Comparison of ENCODE assay signal across 10 cellular contexts in the genomic region with DNA sequence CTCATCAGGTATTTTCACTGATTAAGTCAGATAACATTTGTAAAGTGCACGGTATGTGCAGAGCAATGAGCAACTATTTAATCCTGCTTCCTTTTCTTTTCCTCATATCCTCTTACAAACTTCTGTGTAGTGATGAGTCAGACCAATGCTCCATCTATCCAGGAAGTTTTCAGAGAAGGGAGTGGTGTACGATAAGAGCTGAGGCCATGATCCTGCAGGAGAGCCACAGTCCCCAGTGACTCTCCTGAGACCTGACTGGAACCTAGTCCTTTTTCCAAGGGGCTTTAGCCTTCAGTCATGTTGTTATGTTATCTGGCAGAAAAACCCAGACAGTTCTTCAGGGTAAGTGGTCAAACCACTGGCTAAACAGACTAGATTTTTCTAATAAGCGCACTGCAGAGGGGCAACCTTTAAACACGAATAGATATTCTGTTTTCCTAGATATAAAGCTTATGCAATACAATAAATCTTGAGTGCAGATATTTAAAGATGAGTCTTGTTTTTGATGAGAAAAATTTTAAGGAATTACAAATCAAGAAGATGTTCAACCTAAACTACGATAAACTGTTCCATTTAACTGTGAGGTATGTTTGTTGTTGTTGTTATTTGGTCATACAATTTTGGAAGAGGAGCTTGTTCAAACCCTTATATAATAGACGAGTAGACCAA.
DNase-seq lines count a peak whose midpoint lies in the region; ATAC-seq and TF ChIP-seq lines count a peak whose summit lies in the region.
"Had no signal": no experiment of that assay in that cellular context is flagged by ENCODE, and none has a peak within 500 bp of the region (broad histone marks: within the 10 kb centered on the region; RNA-seq: fewer than 3 reads in every experiment).

No MANE protein-coding gene starts in this region.

- H3K36me3 ChIP-seq in HCT116 (ENCODE audit: control insufficient read depth in 1 of 2, insufficient read depth in 2 of 2, low read length in 2 of 2) (no peaks in the 10 kb centered on the region), SK-N-SH (replicated peaks in 1 of 2; ENCODE audit: control insufficient read depth in 1 of 2, insufficient read depth in 2 of 2, low read length in 1 of 2) (no peaks in the 10 kb centered on the region), smooth muscle cell (ENCODE audit: low read depth) (no peaks in the 10 kb centered on the region)

- TF ChIP-seq POLR2A in HCT116 (IDR thresholded peaks at IDR 0.05; ENCODE audit: borderline replicate concordance, extremely low read depth, insufficient read depth, insufficient read length): no peak

- H3K27ac ChIP-seq in HCT116 (ENCODE audit: low read depth, low read length) (peak overlapping the region; percentile 77), SK-N-SH (ENCODE audit: low read depth in 2 of 2, low read length in 1 of 2) (peak overlapping the region; percentile 73 to 98; a peak in 3 of 4 replicates), smooth muscle cell (ENCODE audit: low read depth) (peak overlapping the region; percentile 94)

- CTCF ChIA-PET in HCT116 (lab: Charles Lee) (interaction anchor here (1.2 kb wide), 1 partner anchor 8 kb away, joined by 9 read pairs; no protein-coding TSS in a partner anchor), SK-N-SH (lab: Yijun Ruan, JAX) (no interaction called here)

- H3K9ac ChIP-seq in HCT116 (ENCODE audit: low read length) (peak overlapping the region; percentile 40), SK-N-SH (peak overlapping the region; percentile 70; the same call in 1 of the 2 replicates), smooth muscle cell (ENCODE audit: low read depth) (peak overlapping the region; percentile 66)

- TF ChIP-seq EP300 in SK-N-SH (IDR thresholded peaks at IDR 0.05; ENCODE audit: borderline replicate concordance in 1 of 2, low read depth in 1 of 2, low read length in 1 of 2): peak in 1 of 2 experiments; percentile 48; a peak in 1 of 4 replicates

- H3F3A ChIP-seq in SK-N-SH (replicated peaks; ENCODE audit: insufficient read depth): peaks cover 33% of the 10 kb centered on the region
- peaks cover 6% of the 10 kb centered on the region for H3F3A ChIP-seq in smooth muscle cell (ENCODE audit: low read depth)

- WGBS in SK-N-SH (ENCODE audit: low lambda C conversion rate): 17% methylated on average over 6 of the region's 6 CpGs
- WGBS in smooth muscle cell (ENCODE audit: low lambda C conversion rate): 35% methylated on average over 6 of the region's 6 CpGs

- H3K27me3 ChIP-seq in HCT116 (ENCODE audit: insufficient read depth, low read length) (no peaks in the 10 kb centered on the region), SK-N-SH (ENCODE audit: insufficient read depth) (no peaks in the 10 kb centered on the region), smooth muscle cell (ENCODE audit: low read depth) (no peaks in the 10 kb centered on the region)

- H3K9me3 ChIP-seq in HCT116 (ENCODE audit: control insufficient read depth in 1 of 2, insufficient read depth in 1 of 2, low read depth in 1 of 2, low read length in 2 of 2) (no peaks in the 10 kb centered on the region), SK-N-SH (no peaks in the 10 kb centered on the region), smooth muscle cell (replicated peaks; ENCODE audit: low read depth) (no peaks in the 10 kb centered on the region)

- H3K4me3 ChIP-seq in HCT116 (replicated peaks in 1 of 2; ENCODE audit: low read depth in 1 of 2, low read length in 2 of 2): peak overlapping the region in 1 of 2 experiments; percentile 28; a peak in 3 of 4 replicates
- peak overlapping the region in 1 of 2 experiments; percentile 44; a peak in 2 of 4 replicates for H3K4me3 ChIP-seq in SK-N-SH (ENCODE audit: low read depth in 2 of 2, low read length in 1 of 2)
- no peak overlapping the region for H3K4me3 ChIP-seq in smooth muscle cell

- H3K9me2 ChIP-seq in HCT116 (ENCODE audit: insufficient read depth) (no peaks in the 10 kb centered on the region), SK-N-SH (no peaks in the 10 kb centered on the region)

- H3K79me2 ChIP-seq in HCT116 (ENCODE audit: insufficient read depth, low read length): no peaks in the 10 kb centered on the region
- no peaks in the 10 kb centered on the region for H3K79me2 ChIP-seq in SK-N-SH (ENCODE audit: insufficient read depth)
- no peaks in the 10 kb centered on the region for H3K79me2 ChIP-seq in smooth muscle cell (ENCODE audit: low read depth)

- intact Hi-C loops in HCT116 (cut with micrococcal nuclease): loop anchor here (1.0 to 5.0 kb wide), 4 partner anchors 80 to 784 kb away; a partner anchor contains a TSS

- BruUV-seq in HCT116 (replicated peaks; lab: Mats Ljungman, UMichigan): no TSS peak

- peaks cover 22 to 36% of the 10 kb centered on the region in 2 experiments for H3K4me1 ChIP-seq in HCT116 (ENCODE audit: control insufficient read depth in 1 of 2, insufficient read depth in 2 of 2, low read length in 2 of 2)
- peaks cover 0 to 9% of the 10 kb centered on the region in 2 experiments; a peak in 2 of 4 replicates for H3K4me1 ChIP-seq in SK-N-SH (ENCODE audit: control insufficient read depth in 1 of 2, insufficient read depth in 2 of 2, low read depth in 1 of 2, low read length in 1 of 2)
- no peaks in the 10 kb centered on the region for H3K4me1 ChIP-seq in smooth muscle cell (ENCODE audit: low read depth)

- peak overlapping the region; percentile 68 for H3K4me2 ChIP-seq in HCT116 (ENCODE audit: low read length)
- peak overlapping the region; percentile 72 for H3K4me2 ChIP-seq in SK-N-SH
- H3K4me2 ChIP-seq in smooth muscle cell: peak overlapping the region; percentile 74

- DNase-seq in HCT116 (ENCODE audit: low read depth, low spot score) (peak; percentile 86), SK-N-SH (no peak), fibroblast of the conjunctiva (ENCODE audit: low read depth) (peak; percentile 14), smooth muscle cell (lab: John Stamatoyannopoulos, UW; ENCODE audit: unreplicated experiment) (no peak), NCI-H82 treated with DMSO at 0.1 percent for 48 hours (lab: John Stamatoyannopoulos, UW; ENCODE audit: unreplicated experiment) (no peak)
- DNase-seq in activated CD4-positive, CD25-positive, alpha-beta regulatory T cell (lab: John Stamatoyannopoulos, UW): no peak
- DNase-seq: NCI-H1092 treated with DMSO at 0.1 percent for 48 hours, T-helper 17 cell had no signal

- POLR2A ChIA-PET in HCT116 (lab: Charles Lee) (interaction anchor here (1.6 to 2.7 kb wide), 5 partner anchors 9 to 233 kb away, joined by 4 to 23 read pairs (median 5); a partner anchor contains a TSS), SK-N-SH (lab: Yijun Ruan, JAX) (no interaction called here)

- H4K20me1 ChIP-seq in HCT116 (ENCODE audit: insufficient read depth) (no peaks in the 10 kb centered on the region), SK-N-SH (ENCODE audit: insufficient read depth) (no peaks in the 10 kb centered on the region), smooth muscle cell (ENCODE audit: low read depth) (no peaks in the 10 kb centered on the region)

- peak overlapping the region; percentile 76 for H2AFZ ChIP-seq in HCT116 (ENCODE audit: low read depth, low read length, poor library complexity, severe bottlenecking)
- peak overlapping the region; percentile 79 for H2AFZ ChIP-seq in SK-N-SH (ENCODE audit: low read depth)
- H2AFZ ChIP-seq in smooth muscle cell (ENCODE audit: low read depth): no peak overlapping the region

- ATAC-seq in HCT116 (peak; percentile 80), GM18909 (IDR thresholded peaks at IDR 0.05; ENCODE audit: poor library complexity, unreplicated experiment) (no peak), HG02870 (IDR thresholded peaks at IDR 0.05; ENCODE audit: unreplicated experiment) (no peak)
- ATAC-seq: T-helper 17 cell had no signal

- TF ChIP-seq RAD21 in HCT116 (IDR thresholded peaks at IDR 0.05; ENCODE audit: low read depth): peak; percentile 4
- TF ChIP-seq RAD21 in SK-N-SH (IDR thresholded peaks at IDR 0.05; ENCODE audit: low read length): no peak

- RAD21 ChIA-PET in HCT116 (lab: Charles Lee; ENCODE audit: low non-redundant PET in 1 of 2, low total read pairs in 2 of 2, uncharacterized antibody in 2 of 2, unreplicated experiment in 2 of 2): interaction anchor here in 1 of 2 experiments (0.6 kb wide), 1 partner anchor 90 kb away, joined by 3 read pairs; no protein-coding TSS in a partner anchor

- TF ChIP-seq CTCF in HCT116 (IDR thresholded peaks at IDR 0.05 in 2 of 3, conservative IDR thresholded peaks at IDR 0.05 in 1 of 3; ENCODE audit: borderline replicate concordance in 1 of 3, insufficient read depth in 1 of 3, low read depth in 2 of 3, low read length in 2 of 3): no peak
- no peak for TF ChIP-seq CTCF in SK-N-SH (IDR thresholded peaks at IDR 0.05)
- no peak for TF ChIP-seq CTCF in smooth muscle cell (IDR thresholded peaks at IDR 0.05; ENCODE audit: borderline replicate concordance, insufficient read depth, poor library complexity, severe bottlenecking)

TF ChIP-seq in HCT116, 20 proteins besides CTCF, POLR2A, EP300 and RAD21 (continues in another document):
- TF ChIP-seq SIN3A (IDR thresholded peaks at IDR 0.05; ENCODE audit: low read depth): no peak
- no peak for TF ChIP-seq EZH2phosphoT487 (IDR thresholded peaks at IDR 0.05; ENCODE audit: borderline replicate concordance)
- TF ChIP-seq YY1 (IDR thresholded peaks at IDR 0.05; ENCODE audit: extremely low read depth, insufficient replicate concordance, low read depth, low read length): no peak
- TF ChIP-seq FOSL1 (IDR thresholded peaks at IDR 0.05; ENCODE audit: low read depth): peak; percentile 68
- TF ChIP-seq ZNF274 (IDR thresholded peaks at IDR 0.05; ENCODE audit: low read depth, low read length): no peak
- TF ChIP-seq EZH2 (IDR thresholded peaks at IDR 0.05): no peak
- TF ChIP-seq JUND (IDR thresholded peaks at IDR 0.05): peak; percentile 79
- no peak for TF ChIP-seq EGR1 (IDR thresholded peaks at IDR 0.05; ENCODE audit: low read depth)

TF ChIP-seq in SK-N-SH, 30 proteins besides CTCF, POLR2A, EP300 and RAD21 (continues in another document):
- TF ChIP-seq NFIC (IDR thresholded peaks at IDR 0.05; ENCODE audit: borderline replicate concordance) (no peak), RXRA (IDR thresholded peaks at IDR 0.05; ENCODE audit: borderline replicate concordance, low read depth) (no peak), MEF2A (IDR thresholded peaks at IDR 0.05; ENCODE audit: borderline replicate concordance, low read depth) (no peak), RFX5 (IDR thresholded peaks at IDR 0.05; ENCODE audit: low read length) (no peak)

Comparison
In these comparisons a context has a peak if more than half of its experiments do, and no peak if none do; other contexts are left out.
1. DNase-seq: peak in HCT116 (single experiment) and fibroblast of the conjunctiva (single experiment); none in SK-N-SH (single experiment), smooth muscle cell (single experiment), activated CD4-positive, CD25-positive, alpha-beta regulatory T cell (0 of 4) and NCI-H82 treated with DMSO at 0.1 percent for 48 hours (single experiment).
2. Peak in every context shown above with its lines, with median percentiles within 50 percentile points of each other: H3K27ac ChIP-seq, H3K4me2 ChIP-seq and H3K9ac ChIP-seq.